ENCODE assay signal across 26 cellular contexts in genomic region chr4:61590881-61591280, GRCh38.
A peak's percentile ranks its signal among the peaks of the same experiment; 100 is the strongest.
DNase-seq lines count a peak whose midpoint lies in the region; ATAC-seq and TF ChIP-seq lines count a peak whose summit lies in the region.
"Had no signal": no experiment of that assay in that cellular context is flagged by ENCODE, and none has a peak within 500 bp of the region (broad histone marks: within the 10 kb centered on the region; RNA-seq: fewer than 3 reads in every experiment).

No MANE protein-coding gene starts in this region.

- H3K9me3 ChIP-seq in breast epithelium (no peaks in the 10 kb centered on the region), PC-9 (ENCODE audit: insufficient read depth, low read depth) (no peaks in the 10 kb centered on the region)
- H3K9me3 ChIP-seq: colonic mucosa, stomach, upper lobe of left lung had no signal

- intact Hi-C loops in MCF 10A (cut with micrococcal nuclease) = no loop called here
- intact Hi-C loops in breast epithelium (cut with DNase I; ENCODE audit: low total_unique reads) = no loop called here
- intact Hi-C loops in PC-9 (cut with micrococcal nuclease; ENCODE audit: unreplicated experiment) = no loop called here

- TF ChIP-seq CTCF in MCF 10A (IDR thresholded peaks at IDR 0.05; ENCODE audit: unreplicated experiment) (no peak), breast epithelium (IDR thresholded peaks at IDR 0.05) (no peak), PC-9 (conservative IDR thresholded peaks at IDR 0.05) (0 out of 2 replicates have a peak, but pooled peaks have one; percentile 24), endothelial cell (IDR thresholded peaks at IDR 0.05; ENCODE audit: unreplicated experiment) (peak; percentile 35)

- H3K9me2 ChIP-seq in PC-9 (ENCODE audit: insufficient read depth) = no peaks in the 10 kb centered on the region

- DNase-seq in MCF 10A (ENCODE audit: unreplicated experiment) (peak; percentile 16), breast epithelium (ENCODE audit: low spot score in 2 of 2) (no peak), PC-9 (no peak), endothelial cell (ENCODE audit: low spot score) (peak; percentile 15), NCI-H2227 treated with DMSO at 0.1 percent for 48 hours (lab: John Stamatoyannopoulos, UW) (no peak), NCI-H510A (lab: John Stamatoyannopoulos, UW) (no peak)
- DNase-seq: activated CD4-positive, alpha-beta memory T cell treated with anti-CD3 and anti-CD28 coated beads for 36 hours; activated naive CD4-positive, alpha-beta T cell treated with Interleukin-2 at 50 U/mL for 16 hours; activated T-cell treated with anti-CD3 and anti-CD28 coated beads for 4 hours; anterior cingulate cortex; CD4-positive, alpha-beta T cell; colonic mucosa; DMS153; IMR-90; NCI-H187; Right ventricle myocardium superior; stimulated activated CD4-positive, alpha-beta T cell treated with anti-CD3 and anti-CD28 coated beads, Interleukin-4, amount 100 ng/mL, for 1 hour; stomach; upper lobe of left lung had no signal

- no peaks in the 10 kb centered on the region for H3F3A ChIP-seq in PC-9 (ENCODE audit: insufficient read depth, low read depth)

- POLR2A ChIA-PET in MCF 10A (lab: Yijun Ruan, JAX) = no interaction called here
- POLR2A ChIA-PET in PC-9 (lab: Charles Lee; ENCODE audit: unreplicated experiment) = no interaction called here

- H3K79me2 ChIP-seq in PC-9 (ENCODE audit: low read depth) = no peaks in the 10 kb centered on the region

- TF ChIP-seq POLR2A in breast epithelium (IDR thresholded peaks at IDR 0.05) = no peak

- H3K27me3 ChIP-seq in breast epithelium (no peaks in the 10 kb centered on the region), PC-9 (ENCODE audit: insufficient read depth, low read depth) (no peaks in the 10 kb centered on the region)
- H3K27me3 ChIP-seq: colonic mucosa, stomach, upper lobe of left lung had no signal

- no peaks in the 10 kb centered on the region for H4K20me1 ChIP-seq in PC-9 (ENCODE audit: insufficient read depth)

- H3K36me3 Mint-ChIP-seq in MCF 10A (ENCODE audit: insufficient read depth, unreplicated experiment) (no peaks in the 10 kb centered on the region), endothelial cell (ENCODE audit: low read depth, unreplicated experiment) (no peaks in the 10 kb centered on the region)
- H3K36me3 Mint-ChIP-seq: activated CD4-positive, alpha-beta memory T cell treated with anti-CD3 and anti-CD28 coated beads for 36 hours; memory B cell had no signal

- H3K4me1 ChIP-seq in breast epithelium = no peaks in the 10 kb centered on the region
- no peaks in the 10 kb centered on the region for H3K4me1 ChIP-seq in PC-9 (replicated peaks; ENCODE audit: insufficient read depth)
- H3K4me1 ChIP-seq: colonic mucosa, stomach, upper lobe of left lung had no signal

- H3K27ac Mint-ChIP-seq in MCF 10A (ENCODE audit: low read depth, unreplicated experiment) (no peak overlapping the region), endothelial cell (ENCODE audit: unreplicated experiment) (no peak overlapping the region)
- H3K27ac Mint-ChIP-seq: activated CD4-positive, alpha-beta memory T cell treated with anti-CD3 and anti-CD28 coated beads for 36 hours; CD4-positive, alpha-beta T cell; memory B cell; natural killer cell treated with Interleukin-12 subunit alpha and Interleukin-12 subunit beta and Interleukin-15 and Interleukin-18, amount 100 ng/mL, for 72 hours; T-helper 1 cell treated with Interleukin-12 subunit alpha and Interleukin-12 subunit beta and Interleukin-4 antibody, amounts not matched to agents 30 μg/mL and 1 μg/mL, for 36 hours had no signal

- H3K4me3 Mint-ChIP-seq in MCF 10A (ENCODE audit: unreplicated experiment) (no peak overlapping the region), endothelial cell (ENCODE audit: unreplicated experiment) (no peak overlapping the region)
- H3K4me3 Mint-ChIP-seq: activated CD4-positive, alpha-beta memory T cell treated with anti-CD3 and anti-CD28 coated beads for 36 hours; CD4-positive, alpha-beta T cell; memory B cell; natural killer cell treated with Interleukin-12 subunit alpha and Interleukin-12 subunit beta and Interleukin-15 and Interleukin-18, amount 100 ng/mL, for 72 hours; T-helper 1 cell treated with Interleukin-12 subunit alpha and Interleukin-12 subunit beta and Interleukin-4 antibody, amounts not matched to agents 30 μg/mL and 1 μg/mL, for 36 hours had no signal

- H3K27me3 Mint-ChIP-seq in MCF 10A (ENCODE audit: insufficient read depth, unreplicated experiment) (no peaks in the 10 kb centered on the region), endothelial cell (ENCODE audit: unreplicated experiment) (no peaks in the 10 kb centered on the region)
- H3K27me3 Mint-ChIP-seq: activated CD4-positive, alpha-beta memory T cell treated with anti-CD3 and anti-CD28 coated beads for 36 hours; CD4-positive, alpha-beta T cell; memory B cell; natural killer cell treated with Interleukin-12 subunit alpha and Interleukin-12 subunit beta and Interleukin-15 and Interleukin-18, amount 100 ng/mL, for 72 hours had no signal

- ATAC-seq in GM19023 (IDR thresholded peaks at IDR 0.05; ENCODE audit: unreplicated experiment) (no peak), HG03354 (IDR thresholded peaks at IDR 0.05; ENCODE audit: poor library complexity, severe bottlenecking, unreplicated experiment) (no peak)
- ATAC-seq: natural killer cell treated with Interleukin-12 subunit alpha and Interleukin-12 subunit beta and Interleukin-15 and Interleukin-18, amount 100 ng/mL, for 72 hours had no signal

- BruUV-seq in MCF 10A (replicated peaks; lab: Mats Ljungman, UMichigan) (no TSS peak), PC-9 (replicated peaks; lab: Mats Ljungman, UMichigan) (no TSS peak)

- H3K9me3 Mint-ChIP-seq in MCF 10A (ENCODE audit: unreplicated experiment) (no peaks in the 10 kb centered on the region), endothelial cell (ENCODE audit: unreplicated experiment) (no peaks in the 10 kb centered on the region)
- H3K9me3 Mint-ChIP-seq: T-helper 1 cell treated with Interleukin-12 subunit alpha and Interleukin-12 subunit beta and Interleukin-4 antibody, amounts not matched to agents 30 μg/mL and 1 μg/mL, for 36 hours had no signal

- H3K36me3 ChIP-seq in breast epithelium = no peaks in the 10 kb centered on the region
- no peaks in the 10 kb centered on the region for H3K36me3 ChIP-seq in PC-9 (ENCODE audit: low read depth)
- H3K36me3 ChIP-seq: colonic mucosa, stomach, upper lobe of left lung had no signal

- H3K4me3 ChIP-seq in breast epithelium (no peak overlapping the region), PC-9 (no peak overlapping the region)
- H3K4me3 ChIP-seq: colonic mucosa, skin epidermis, stomach, upper lobe of left lung had no signal

- no peak overlapping the region for H3K27ac ChIP-seq in breast epithelium
- no peak overlapping the region for H3K27ac ChIP-seq in PC-9
- H3K27ac ChIP-seq: colonic mucosa, HL-60, skin epidermis, stomach, upper lobe of left lung had no signal

- H3K4me1 Mint-ChIP-seq in MCF 10A (ENCODE audit: insufficient read depth, unreplicated experiment) (peaks cover 5% of the 10 kb centered on the region), endothelial cell (ENCODE audit: unreplicated experiment) (no peaks in the 10 kb centered on the region)
- H3K4me1 Mint-ChIP-seq: memory B cell had no signal

- CTCF ChIA-PET in MCF 10A (lab: Yijun Ruan, JAX) (interaction anchor here (0.7 kb wide), 1 partner anchor 107 kb away, joined by 3 read pairs; no protein-coding TSS in a partner anchor), PC-9 (lab: Charles Lee) (interaction anchor here (0.6 kb wide), 1 partner anchor 389 kb away, joined by 4 read pairs; no protein-coding TSS in a partner anchor)

- H3K4me2 ChIP-seq in PC-9 = no peak overlapping the region

- no peak overlapping the region for H2AFZ ChIP-seq in PC-9

Comparison
In these comparisons a context has a peak if more than half of its experiments do, and no peak if none do; other contexts are left out.
1. DNase-seq: peak in MCF 10A (single experiment) and endothelial cell (single experiment); none in breast epithelium (0 of 2), PC-9 (0 of 2), NCI-H2227 treated with DMSO at 0.1 percent for 48 hours (single experiment) and NCI-H510A (single experiment).
2. CTCF ChIP-seq: peak in PC-9 (single experiment) and endothelial cell (single experiment); none in MCF 10A (single experiment) and breast epithelium (0 of 3).